Comparison of ENCODE assay signal across 15 cellular contexts in genomic region chr4:161256716-161257115, GRCh38.
A peak's percentile ranks its signal among the peaks of the same experiment; 100 is the strongest.
DNase-seq lines count a peak whose midpoint lies in the region; ATAC-seq and TF ChIP-seq lines count a peak whose summit lies in the region.
"Had no signal": no experiment of that assay in that cellular context is flagged by ENCODE, and none has a peak within 500 bp of the region (broad histone marks: within the 10 kb centered on the region; RNA-seq: fewer than 3 reads in every experiment).

No MANE protein-coding gene starts in this region.

- H3K4me3 Mint-ChIP-seq in activated T-helper 2 cell treated with anti-CD3 and anti-CD28 coated beads, Interferon-gamma antibody, Interleukin-2, Interleukin-4, amounts not matched to agents 10 μg/mL and 5 μg/mL and 100 μg/mL, durations not matched to agents 14 hours and 24 hours and 36 hours (ENCODE audit: low read depth) = no peak overlapping the region
- H3K4me3 Mint-ChIP-seq: activated CD4-positive, alpha-beta memory T cell treated with anti-CD3 and anti-CD28 coated beads, Interleukin-2, amount 10 ng/mL, durations not matched to agents 7 days and 5 days; HFFc6; nephron had no signal

- no peak overlapping the region for H3K27ac Mint-ChIP-seq in activated T-helper 2 cell treated with anti-CD3 and anti-CD28 coated beads, Interferon-gamma antibody, Interleukin-2, Interleukin-4, amounts not matched to agents 10 μg/mL and 5 μg/mL and 100 μg/mL, durations not matched to agents 14 hours and 24 hours and 36 hours
- H3K27ac Mint-ChIP-seq: activated CD4-positive, alpha-beta memory T cell treated with anti-CD3 and anti-CD28 coated beads, Interleukin-2, amount 10 ng/mL, durations not matched to agents 7 days and 5 days; HFFc6; nephron had no signal

- no peak overlapping the region for H3K27ac ChIP-seq in spleen
- H3K27ac ChIP-seq: body of pancreas, heart right ventricle, transverse colon had no signal

- no peak for ATAC-seq in GM18502 (IDR thresholded peaks at IDR 0.05; ENCODE audit: poor library complexity, unreplicated experiment)
- ATAC-seq: body of pancreas, heart right ventricle had no signal

- intact Hi-C loops in activated T-helper 2 cell treated with anti-CD3 and anti-CD28 coated beads, Interferon-gamma antibody, Interleukin-2, Interleukin-4, amounts not matched to agents 10 μg/mL and 5 μg/mL and 100 μg/mL, durations not matched to agents 14 hours and 24 hours and 36 hours (cut with micrococcal nuclease) = no loop called here
- intact Hi-C loops in spleen (cut with DNase I; ENCODE audit: low total_unique reads) = no loop called here

- H3K36me3 ChIP-seq in spleen = no peaks in the 10 kb centered on the region
- H3K36me3 ChIP-seq: heart right ventricle, transverse colon had no signal

- H3K4me1 Mint-ChIP-seq in activated T-helper 2 cell treated with anti-CD3 and anti-CD28 coated beads, Interferon-gamma antibody, Interleukin-2, Interleukin-4, amounts not matched to agents 10 μg/mL and 5 μg/mL and 100 μg/mL, durations not matched to agents 14 hours and 24 hours and 36 hours (ENCODE audit: low read depth) = no peaks in the 10 kb centered on the region
- H3K4me1 Mint-ChIP-seq: activated CD4-positive, alpha-beta memory T cell treated with anti-CD3 and anti-CD28 coated beads, Interleukin-2, amount 10 ng/mL, durations not matched to agents 7 days and 5 days; nephron had no signal

- H3K4me3 ChIP-seq in astrocyte of the cerebellum (ENCODE audit: low read depth, low read length) = no peak overlapping the region
- no peak overlapping the region for H3K4me3 ChIP-seq in retinal pigment epithelial cell (ENCODE audit: low read length)
- H3K4me3 ChIP-seq in spleen = no peak overlapping the region
- H3K4me3 ChIP-seq: body of pancreas, heart right ventricle, transverse colon had no signal

- H3K9me3 ChIP-seq in spleen = peaks cover 5 to 52% (median 41%) of the 10 kb centered on the region in 8 donors

- H3K9me3 Mint-ChIP-seq in activated T-helper 2 cell treated with anti-CD3 and anti-CD28 coated beads, Interferon-gamma antibody, Interleukin-2, Interleukin-4, amounts not matched to agents 10 μg/mL and 5 μg/mL and 100 μg/mL, durations not matched to agents 14 hours and 24 hours and 36 hours = peaks cover 30% of the 10 kb centered on the region

- TF ChIP-seq POLR2A in spleen (IDR thresholded peaks at IDR 0.05) = no peak

- no peaks in the 10 kb centered on the region for H3K36me3 Mint-ChIP-seq in activated T-helper 2 cell treated with anti-CD3 and anti-CD28 coated beads, Interferon-gamma antibody, Interleukin-2, Interleukin-4, amounts not matched to agents 10 μg/mL and 5 μg/mL and 100 μg/mL, durations not matched to agents 14 hours and 24 hours and 36 hours (ENCODE audit: low read depth)

- H3K27me3 ChIP-seq in spleen (replicated peaks in 1 of 7) = no peaks in the 10 kb centered on the region
- H3K27me3 ChIP-seq: body of pancreas, heart right ventricle, transverse colon had no signal

- DNase-seq in NCI-H1092 treated with DMSO at 0.1 percent for 48 hours (lab: John Stamatoyannopoulos, UW) = peak; percentile 2
- no peak for DNase-seq in NCI-H1092 (lab: John Stamatoyannopoulos, UW)
- DNase-seq in M059J (ENCODE audit: low read depth) = peak; percentile 6
- DNase-seq in astrocyte of the cerebellum (ENCODE audit: low read depth) = no peak
- no peak for DNase-seq in retinal pigment epithelial cell (ENCODE audit: low read depth)
- no peak for DNase-seq in activated T-helper 2 cell treated with anti-CD3 and anti-CD28 coated beads, Interferon-gamma antibody, Interleukin-2, Interleukin-4, amounts not matched to agents 10 μg/mL and 5 μg/mL and 100 μg/mL, durations not matched to agents 14 hours and 24 hours and 36 hours (ENCODE audit: low spot score)
- no peak for DNase-seq in spleen
- DNase-seq: activated CD4-positive, alpha-beta memory T cell treated with anti-CD3 and anti-CD28 coated beads, Interleukin-2, amount 10 ng/mL, durations not matched to agents 7 days and 5 days; body of pancreas; heart right ventricle; HFFc6; stimulated activated CD4-positive, alpha-beta T cell treated with anti-CD3 and anti-CD28 coated beads, Interleukin-4, amount 100 ng/mL, for 24 hours; transverse colon had no signal

- in situ Hi-C loops in astrocyte of the cerebellum (cut with HindIII; ENCODE audit: low sequenced_read_pairs) = no loop called here

- H3K27me3 Mint-ChIP-seq in activated T-helper 2 cell treated with anti-CD3 and anti-CD28 coated beads, Interferon-gamma antibody, Interleukin-2, Interleukin-4, amounts not matched to agents 10 μg/mL and 5 μg/mL and 100 μg/mL, durations not matched to agents 14 hours and 24 hours and 36 hours (ENCODE audit: low read depth) = no peaks in the 10 kb centered on the region
- H3K27me3 Mint-ChIP-seq: activated CD4-positive, alpha-beta memory T cell treated with anti-CD3 and anti-CD28 coated beads, Interleukin-2, amount 10 ng/mL, durations not matched to agents 7 days and 5 days had no signal

- TF ChIP-seq CTCF in astrocyte of the cerebellum (IDR thresholded peaks at IDR 0.05; ENCODE audit: low read depth, low read length, missing control alignments) (peak; percentile 3), retinal pigment epithelial cell (conservative IDR thresholded peaks at IDR 0.05; ENCODE audit: low read depth, low read length) (peak; percentile 34), spleen (IDR thresholded peaks at IDR 0.05 in 8 of 11, conservative IDR thresholded peaks at IDR 0.05 in 3 of 11) (no peak)

- 80 to 96% (median 88%) methylated on average over 4 of the region's 4 CpGs for WGBS in spleen, 5 donors

- H3K4me1 ChIP-seq in spleen = no peaks in the 10 kb centered on the region
- H3K4me1 ChIP-seq: body of pancreas, heart right ventricle, transverse colon had no signal

Comparison
In these comparisons a context has a peak if more than half of its experiments do, and no peak if none do; other contexts are left out.
1. DNase-seq: peak in NCI-H1092 treated with DMSO at 0.1 percent for 48 hours (single experiment) and M059J (single experiment); none in NCI-H1092 (single experiment), astrocyte of the cerebellum (single experiment), retinal pigment epithelial cell (single experiment), activated T-helper 2 cell treated with anti-CD3 and anti-CD28 coated beads, Interferon-gamma antibody, Interleukin-2, Interleukin-4, amounts not matched to agents 10 μg/mL and 5 μg/mL and 100 μg/mL, durations not matched to agents 14 hours and 24 hours and 36 hours (single experiment) and spleen (single experiment).
2. CTCF ChIP-seq: peak in astrocyte of the cerebellum (single experiment) and retinal pigment epithelial cell (single experiment); none in spleen (0 of 11).